Comparison of ENCODE assay signal across 29 cellular contexts in genomic region chr11:106176817-106177216, GRCh38.
"Had no signal": no experiment of that assay in that cellular context is flagged by ENCODE, and none has a peak within 500 bp of the region (broad histone marks: within the 10 kb centered on the region; RNA-seq: fewer than 3 reads in every experiment).

No MANE protein-coding gene starts in this region.

- H3K4me3 Mint-ChIP-seq: naive thymus-derived CD8-positive, alpha-beta T cell; nephron; neural crest cell; stimulated activated naive B cell treated with anti-CD40 and anti-IgM and Interleukin-4, amounts not matched to agents 10 μg/mL and 1 μg/mL and 100 μg/mL, for 72 hours had no signal

- H3K36me3 ChIP-seq: heart right ventricle, left lung, neutrophil, prostate gland, stomach, thoracic aorta, tibial artery, upper lobe of right lung had no signal

- H3K4me1 Mint-ChIP-seq: naive thymus-derived CD8-positive, alpha-beta T cell; neural crest cell; stimulated activated naive B cell treated with anti-CD40 and anti-IgM and Interleukin-4, amounts not matched to agents 10 μg/mL and 1 μg/mL and 100 μg/mL, for 72 hours had no signal

- FAIRE-seq: urothelium cell line had no signal

- ATAC-seq: heart right ventricle; left cardiac atrium; left lung; naive thymus-derived CD8-positive, alpha-beta T cell; right cardiac atrium; sciatic nerve; stimulated activated naive B cell treated with anti-CD40 and anti-IgM and Interleukin-4, amounts not matched to agents 10 μg/mL and 1 μg/mL and 100 μg/mL, for 72 hours; stimulated activated naive CD8-positive, alpha-beta T cell treated with anti-CD3 and anti-CD28 coated beads, Interleukin-15, Interleukin-2, amounts not matched to agents 100 U/mL and 50 U/mL, for 24 hours; upper lobe of right lung had no signal

- H3K9me3 ChIP-seq: neutrophil, prostate gland, stomach, thoracic aorta, tibial artery, upper lobe of right lung had no signal

- DNase-seq: heart right ventricle; hippocampal formation; kidney glomerular epithelial cell; left cardiac atrium; midbrain; naive thymus-derived CD8-positive, alpha-beta T cell; occipital lobe; retina; right cardiac atrium; stimulated activated CD4-positive, alpha-beta T cell treated with anti-CD3 and anti-CD28 coated beads, Interleukin-12 subunit alpha, Interleukin-12 subunit beta, amount 100 ng/mL, for 4 hours; stimulated activated CD4-positive, alpha-beta T cell treated with anti-CD3 and anti-CD28 coated beads, Interleukin-15, amount 100 ng/mL, for 24 hours; stimulated activated CD4-positive, alpha-beta T cell treated with anti-CD3 and anti-CD28 coated beads, Interleukin-2, amount 100 ng/mL, for 24 hours; stimulated activated CD4-positive, alpha-beta T cell treated with anti-CD3 and anti-CD28 coated beads, Interleukin-4, amount 100 ng/mL, for 1 hour; stimulated activated naive B cell treated with anti-CD40 and anti-IgM and Interleukin-4, amounts not matched to agents 10 μg/mL and 1 μg/mL and 100 μg/mL, for 72 hours; stimulated activated naive CD8-positive, alpha-beta T cell treated with anti-CD3 and anti-CD28 coated beads, Interleukin-15, Interleukin-2, amounts not matched to agents 100 U/mL and 50 U/mL, for 24 hours; stomach; tibial artery; trophoblast cell; upper lobe of right lung had no signal

- H3K27me3 Mint-ChIP-seq: stimulated activated naive B cell treated with anti-CD40 and anti-IgM and Interleukin-4, amounts not matched to agents 10 μg/mL and 1 μg/mL and 100 μg/mL, for 72 hours had no signal

- H3K27me3 ChIP-seq: heart right ventricle, left lung, neutrophil, stomach, tibial artery, upper lobe of right lung had no signal

- H3K27ac Mint-ChIP-seq: naive thymus-derived CD8-positive, alpha-beta T cell; stimulated activated naive B cell treated with anti-CD40 and anti-IgM and Interleukin-4, amounts not matched to agents 10 μg/mL and 1 μg/mL and 100 μg/mL, for 72 hours had no signal

- H3K36me3 Mint-ChIP-seq: naive thymus-derived CD8-positive, alpha-beta T cell; stimulated activated naive B cell treated with anti-CD40 and anti-IgM and Interleukin-4, amounts not matched to agents 10 μg/mL and 1 μg/mL and 100 μg/mL, for 72 hours had no signal

- H3K27ac ChIP-seq: heart right ventricle, left lung, neutrophil, prostate gland, skin epidermis, stomach, thoracic aorta, tibial artery, upper lobe of right lung had no signal

- H3K4me1 ChIP-seq: heart right ventricle, left lung, prostate gland, tibial artery, upper lobe of right lung had no signal

- H3K4me3 ChIP-seq: heart right ventricle, left lung, lung, prostate gland, skin epidermis, stomach, thoracic aorta, tibial artery, upper lobe of right lung had no signal
